ENCODE assay signal across 8 cellular contexts in genomic region chr19:34838753-34839431, GRCh38.
A peak's percentile ranks its signal among the peaks of the same experiment; 100 is the strongest.
DNase-seq lines count a peak whose midpoint lies in the region; ATAC-seq and TF ChIP-seq lines count a peak whose summit lies in the region.

No MANE protein-coding gene starts in this region.

- no peaks in the 10 kb centered on the region for H4K20me1 ChIP-seq in OCI-LY7 (ENCODE audit: insufficient read depth, low read length)

- H3K9ac ChIP-seq in liver (ENCODE audit: low read depth in 1 of 2, low read length in 2 of 2), result no peak overlapping the region

- no peaks in the 10 kb centered on the region for H3K9me2 ChIP-seq in OCI-LY7 (ENCODE audit: insufficient read depth, low read length)

- H3K4me2 ChIP-seq in OCI-LY7 (ENCODE audit: low read length), result no peak overlapping the region

- no TSS peak for BruUV-seq in OCI-LY7 (replicated peaks; lab: Mats Ljungman, UMichigan)

- TF ChIP-seq CTCF in body of pancreas (IDR thresholded peaks at IDR 0.05) (peak in 6 of 7 experiments; percentile 12 to 40 (median 22)), liver (IDR thresholded peaks at IDR 0.05; ENCODE audit: low read depth, low read length, missing input control) (peak; percentile 10), transverse colon (IDR thresholded peaks at IDR 0.05) (peak in 3 of 5 experiments; percentile 18 to 34 (median 32)), OCI-LY7 (conservative IDR thresholded peaks at IDR 0.05; ENCODE audit: low read length) (no peak)

- no peaks in the 10 kb centered on the region for H3K79me2 ChIP-seq in OCI-LY7 (ENCODE audit: insufficient read depth, low read depth, low read length)

- intact Hi-C loops in body of pancreas (cut with DNase I) (no loop called here), transverse colon (cut with DNase I; ENCODE audit: low total_unique reads) (no loop called here), OCI-LY7 (cut with micrococcal nuclease; ENCODE audit: unreplicated experiment) (no loop called here)

- H3K4me3 ChIP-seq in body of pancreas (no peak overlapping the region), liver (ENCODE audit: low read depth in 1 of 3, low read length in 3 of 3) (no peak overlapping the region), transverse colon (peak overlapping the region in 1 of 4 donors; percentile 21), OCI-LY7 (ENCODE audit: low read depth, low read length, poor library complexity, severe bottlenecking) (no peak overlapping the region), HAP-1 (no peak overlapping the region)

- TF ChIP-seq EP300 in transverse colon (IDR thresholded peaks at IDR 0.05; ENCODE audit: low read depth), result no peak

- POLR2A ChIA-PET in HEK293T (lab: Yijun Ruan, JAX) (no interaction called here), OCI-LY7 (lab: Charles Lee) (interaction anchor here (0.5 kb wide), 1 partner anchor 1775 kb away, joined by 3 read pairs; no protein-coding TSS in a partner anchor)

- no peak for ATAC-seq in body of pancreas

- 10 to 13% methylated on average over 19 to 43 of the region's 43 CpGs for WGBS in body of pancreas, 2 donors
- 11% methylated on average over 43 of the region's 43 CpGs for WGBS in liver
- WGBS in transverse colon (ENCODE audit: low coverage in 1 of 2), 2 donors, result 14% methylated on average over 42 of the region's 43 CpGs; no CpG with 5 or more reads in 1 of the 2 donors

- TF ChIP-seq RAD21 in liver (IDR thresholded peaks at IDR 0.05), result peak in 1 of 2 donors; percentile 10

- CTCF ChIA-PET in HEK293T (lab: Yijun Ruan, JAX) (interaction anchor here (0.5 kb wide), 1 partner anchor 90 kb away, joined by 4 read pairs; no protein-coding TSS in a partner anchor), OCI-LY7 (lab: Charles Lee; ENCODE audit: unreplicated experiment) (no interaction called here)

- in situ Hi-C loops in transverse colon (cut with MboI; ENCODE audit: low pct_ligation_motif_present in 1 of 4, low pct_unique_long_range_greater_than_20kb in 1 of 4, low sequenced_read_pairs in 3 of 4) (no loop called here), HAP-1 (cut with MboI; ENCODE audit: low sequenced_read_pairs) (no loop called here)

- H3K36me3 ChIP-seq in body of pancreas (replicated peaks in 1 of 2; ENCODE audit: insufficient read depth in 1 of 2, low read depth in 2 of 2) (no peaks in the 10 kb centered on the region), liver (ENCODE audit: control insufficient read depth in 4 of 4, insufficient read depth in 3 of 4, low read depth in 1 of 4, low read length in 3 of 4) (no peaks in the 10 kb centered on the region), transverse colon (no peaks in the 10 kb centered on the region), OCI-LY7 (ENCODE audit: insufficient read depth, low read length) (no peaks in the 10 kb centered on the region), HAP-1 (replicated peaks) (no peaks in the 10 kb centered on the region)

- no peaks in the 10 kb centered on the region for H3K9me3 ChIP-seq in body of pancreas
- H3K9me3 ChIP-seq in liver (ENCODE audit: control insufficient read depth in 4 of 4, low read length in 3 of 4), result peaks cover 0 to 4% (median 0%) of the 10 kb centered on the region in 4 donors
- H3K9me3 ChIP-seq in transverse colon, result no peaks in the 10 kb centered on the region
- no peaks in the 10 kb centered on the region for H3K9me3 ChIP-seq in OCI-LY7 (ENCODE audit: low read length)
- no peaks in the 10 kb centered on the region for H3K9me3 ChIP-seq in HAP-1

- peak; percentile 22 for DNase-seq in activated T-cell treated with anti-CD3 and anti-CD28 coated beads for 1 hour (ENCODE audit: low read depth)
- DNase-seq in activated T-cell treated with anti-CD3 and anti-CD28 coated beads for 4 hours, result no peak
- DNase-seq in body of pancreas, result peak; percentile 26 to 51 (median 42)
- DNase-seq in transverse colon, result peak; percentile 31
- DNase-seq in HEK293T (ENCODE audit: extremely low spot score), result no peak
- no peak for DNase-seq in OCI-LY7 (ENCODE audit: low spot score)
- no peak for DNase-seq in HAP-1 (ENCODE audit: low spot score in 2 of 2)

- H3K27me3 ChIP-seq in body of pancreas, result no peaks in the 10 kb centered on the region
- H3K27me3 ChIP-seq in liver (ENCODE audit: control insufficient read depth in 4 of 4, insufficient read depth in 4 of 4, low read length in 3 of 4), result peaks cover 0 to 7% (median 0%) of the 10 kb centered on the region in 4 donors
- H3K27me3 ChIP-seq in transverse colon, result no peaks in the 10 kb centered on the region
- peaks cover 2% of the 10 kb centered on the region; the same call in 1 of the 2 replicates for H3K27me3 ChIP-seq in HAP-1 (ENCODE audit: low read depth)

- H3K4me1 ChIP-seq in body of pancreas, result peaks cover 10% of the 10 kb centered on the region
- H3K4me1 ChIP-seq in liver (ENCODE audit: control insufficient read depth in 4 of 4, insufficient read depth in 4 of 4, low read length in 3 of 4), result peaks cover 2 to 15% (median 7%) of the 10 kb centered on the region in 4 donors
- H3K4me1 ChIP-seq in transverse colon, result peaks cover 0 to 21% (median 9%) of the 10 kb centered on the region in 4 donors
- no peaks in the 10 kb centered on the region for H3K4me1 ChIP-seq in OCI-LY7 (ENCODE audit: insufficient read depth, low read length, poor library complexity, severe bottlenecking)
- no peaks in the 10 kb centered on the region for H3K4me1 ChIP-seq in HAP-1

- TF ChIP-seq POLR2A in body of pancreas (IDR thresholded peaks at IDR 0.05), result no peak
- TF ChIP-seq POLR2A in transverse colon (IDR thresholded peaks at IDR 0.05), result no peak

- H3K27ac ChIP-seq in body of pancreas (no peak overlapping the region), liver (ENCODE audit: low read depth in 1 of 2, low read length in 2 of 2) (no peak overlapping the region), transverse colon (no peak overlapping the region), OCI-LY7 (ENCODE audit: low read depth, low read length, poor library complexity, severe bottlenecking) (no peak overlapping the region)

- H2AFZ ChIP-seq in OCI-LY7 (ENCODE audit: low read length), result no peak overlapping the region

TF ChIP-seq in liver, 16 proteins besides CTCF, POLR2A, EP300 and RAD21:
- TF ChIP-seq YY1 (IDR thresholded peaks at IDR 0.05), result no peak
- TF ChIP-seq RXRA (IDR thresholded peaks at IDR 0.05), result peak; percentile 32 to 82
- no peak for TF ChIP-seq GABPA (IDR thresholded peaks at IDR 0.05 in 1 of 2, conservative IDR thresholded peaks at IDR 0.05 in 1 of 2)
- peak; percentile 67 to 93 for TF ChIP-seq HNF4A (conservative IDR thresholded peaks at IDR 0.05)
- no peak for TF ChIP-seq NR2F2 (IDR thresholded peaks at IDR 0.05)
- TF ChIP-seq ZBTB33 (IDR thresholded peaks at IDR 0.05), result no peak
- TF ChIP-seq EGR1 (IDR thresholded peaks at IDR 0.05; ENCODE audit: low read depth in 2 of 2), result no peak
- TF ChIP-seq FOXA2 (IDR thresholded peaks at IDR 0.05), result no peak
- TF ChIP-seq SP1 (IDR thresholded peaks at IDR 0.05), result peak; percentile 17
- TF ChIP-seq JUND (IDR thresholded peaks at IDR 0.05), result no peak
- no peak for TF ChIP-seq MAX (IDR thresholded peaks at IDR 0.05)
TF ChIP-seq in liver: peak in this region for 3.

TF ChIP-seq in HEK293T, 16 proteins besides CTCF, POLR2A, EP300 and RAD21:
- TF ChIP-seq CTBP1 (IDR thresholded peaks at IDR 0.05; ENCODE audit: borderline replicate concordance) (no peak), SUZ12 (IDR thresholded peaks at IDR 0.05) (no peak), ARNT (IDR thresholded peaks at IDR 0.05) (no peak), ELF4 (IDR thresholded peaks at IDR 0.05) (no peak), ZNF384 (IDR thresholded peaks at IDR 0.05) (no peak), HDGF (IDR thresholded peaks at IDR 0.05; ENCODE audit: borderline replicate concordance) (no peak), TARDBP (IDR thresholded peaks at IDR 0.05) (no peak), FOXK2 (IDR thresholded peaks at IDR 0.05) (no peak), L3MBTL2 (conservative IDR thresholded peaks at IDR 0.05) (no peak), LEF1 (IDR thresholded peaks at IDR 0.05; ENCODE audit: borderline replicate concordance) (no peak), SP1 (IDR thresholded peaks at IDR 0.05) (no peak), FOXM1 (IDR thresholded peaks at IDR 0.05; ENCODE audit: borderline replicate concordance) (no peak), PKNOX1 (IDR thresholded peaks at IDR 0.05) (no peak), BHLHE40 (IDR thresholded peaks at IDR 0.05; ENCODE audit: borderline replicate concordance) (no peak), NFRKB (IDR thresholded peaks at IDR 0.05) (no peak), FOXA1 (IDR thresholded peaks at IDR 0.05) (no peak)

Comparison
In these comparisons a context has a peak if more than half of its experiments do, and no peak if none do; other contexts are left out.
1. DNase-seq: peak in activated T-cell treated with anti-CD3 and anti-CD28 coated beads for 1 hour (single experiment), body of pancreas (4 of 4) and transverse colon (single experiment); none in activated T-cell treated with anti-CD3 and anti-CD28 coated beads for 4 hours (single experiment), HEK293T (single experiment), OCI-LY7 (single experiment) and HAP-1 (0 of 2).